ENCODE assay signal across 1 cellular context in the genomic region with DNA sequence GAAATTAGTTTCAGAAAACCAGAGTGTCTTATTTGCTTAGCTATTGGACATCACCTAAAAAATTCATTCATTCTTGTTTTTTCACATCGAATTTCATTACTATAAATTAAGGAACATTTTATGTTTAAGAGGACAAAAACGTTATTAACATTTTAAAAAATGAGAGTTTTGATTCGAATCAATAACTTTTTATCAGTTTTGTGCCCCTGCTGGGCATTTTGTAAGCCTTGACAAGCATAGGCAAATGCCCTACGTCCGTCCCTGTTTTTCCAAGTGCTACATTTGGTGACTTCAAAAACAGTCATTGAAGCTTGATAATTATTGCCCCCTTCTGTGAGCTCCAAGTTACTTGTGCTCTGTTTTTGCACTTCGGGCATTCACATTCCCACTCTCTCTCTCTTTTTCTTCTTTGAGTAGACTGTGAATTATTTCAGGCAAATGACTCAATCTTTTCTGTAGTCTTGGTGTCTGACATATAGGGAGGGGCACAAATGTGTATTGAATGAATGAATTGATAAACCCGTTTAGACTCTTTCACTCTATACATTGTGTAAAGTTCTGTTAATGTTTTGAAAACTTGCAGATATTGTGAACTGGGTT.
TF ChIP-seq lines count a peak whose summit lies in the region.

No MANE protein-coding gene starts in this region.

TF ChIP-seq in GM23338, 12 proteins besides CTCF, POLR2A, EP300 and RAD21 (continued from another document):
- TF ChIP-seq, protein P1, sequence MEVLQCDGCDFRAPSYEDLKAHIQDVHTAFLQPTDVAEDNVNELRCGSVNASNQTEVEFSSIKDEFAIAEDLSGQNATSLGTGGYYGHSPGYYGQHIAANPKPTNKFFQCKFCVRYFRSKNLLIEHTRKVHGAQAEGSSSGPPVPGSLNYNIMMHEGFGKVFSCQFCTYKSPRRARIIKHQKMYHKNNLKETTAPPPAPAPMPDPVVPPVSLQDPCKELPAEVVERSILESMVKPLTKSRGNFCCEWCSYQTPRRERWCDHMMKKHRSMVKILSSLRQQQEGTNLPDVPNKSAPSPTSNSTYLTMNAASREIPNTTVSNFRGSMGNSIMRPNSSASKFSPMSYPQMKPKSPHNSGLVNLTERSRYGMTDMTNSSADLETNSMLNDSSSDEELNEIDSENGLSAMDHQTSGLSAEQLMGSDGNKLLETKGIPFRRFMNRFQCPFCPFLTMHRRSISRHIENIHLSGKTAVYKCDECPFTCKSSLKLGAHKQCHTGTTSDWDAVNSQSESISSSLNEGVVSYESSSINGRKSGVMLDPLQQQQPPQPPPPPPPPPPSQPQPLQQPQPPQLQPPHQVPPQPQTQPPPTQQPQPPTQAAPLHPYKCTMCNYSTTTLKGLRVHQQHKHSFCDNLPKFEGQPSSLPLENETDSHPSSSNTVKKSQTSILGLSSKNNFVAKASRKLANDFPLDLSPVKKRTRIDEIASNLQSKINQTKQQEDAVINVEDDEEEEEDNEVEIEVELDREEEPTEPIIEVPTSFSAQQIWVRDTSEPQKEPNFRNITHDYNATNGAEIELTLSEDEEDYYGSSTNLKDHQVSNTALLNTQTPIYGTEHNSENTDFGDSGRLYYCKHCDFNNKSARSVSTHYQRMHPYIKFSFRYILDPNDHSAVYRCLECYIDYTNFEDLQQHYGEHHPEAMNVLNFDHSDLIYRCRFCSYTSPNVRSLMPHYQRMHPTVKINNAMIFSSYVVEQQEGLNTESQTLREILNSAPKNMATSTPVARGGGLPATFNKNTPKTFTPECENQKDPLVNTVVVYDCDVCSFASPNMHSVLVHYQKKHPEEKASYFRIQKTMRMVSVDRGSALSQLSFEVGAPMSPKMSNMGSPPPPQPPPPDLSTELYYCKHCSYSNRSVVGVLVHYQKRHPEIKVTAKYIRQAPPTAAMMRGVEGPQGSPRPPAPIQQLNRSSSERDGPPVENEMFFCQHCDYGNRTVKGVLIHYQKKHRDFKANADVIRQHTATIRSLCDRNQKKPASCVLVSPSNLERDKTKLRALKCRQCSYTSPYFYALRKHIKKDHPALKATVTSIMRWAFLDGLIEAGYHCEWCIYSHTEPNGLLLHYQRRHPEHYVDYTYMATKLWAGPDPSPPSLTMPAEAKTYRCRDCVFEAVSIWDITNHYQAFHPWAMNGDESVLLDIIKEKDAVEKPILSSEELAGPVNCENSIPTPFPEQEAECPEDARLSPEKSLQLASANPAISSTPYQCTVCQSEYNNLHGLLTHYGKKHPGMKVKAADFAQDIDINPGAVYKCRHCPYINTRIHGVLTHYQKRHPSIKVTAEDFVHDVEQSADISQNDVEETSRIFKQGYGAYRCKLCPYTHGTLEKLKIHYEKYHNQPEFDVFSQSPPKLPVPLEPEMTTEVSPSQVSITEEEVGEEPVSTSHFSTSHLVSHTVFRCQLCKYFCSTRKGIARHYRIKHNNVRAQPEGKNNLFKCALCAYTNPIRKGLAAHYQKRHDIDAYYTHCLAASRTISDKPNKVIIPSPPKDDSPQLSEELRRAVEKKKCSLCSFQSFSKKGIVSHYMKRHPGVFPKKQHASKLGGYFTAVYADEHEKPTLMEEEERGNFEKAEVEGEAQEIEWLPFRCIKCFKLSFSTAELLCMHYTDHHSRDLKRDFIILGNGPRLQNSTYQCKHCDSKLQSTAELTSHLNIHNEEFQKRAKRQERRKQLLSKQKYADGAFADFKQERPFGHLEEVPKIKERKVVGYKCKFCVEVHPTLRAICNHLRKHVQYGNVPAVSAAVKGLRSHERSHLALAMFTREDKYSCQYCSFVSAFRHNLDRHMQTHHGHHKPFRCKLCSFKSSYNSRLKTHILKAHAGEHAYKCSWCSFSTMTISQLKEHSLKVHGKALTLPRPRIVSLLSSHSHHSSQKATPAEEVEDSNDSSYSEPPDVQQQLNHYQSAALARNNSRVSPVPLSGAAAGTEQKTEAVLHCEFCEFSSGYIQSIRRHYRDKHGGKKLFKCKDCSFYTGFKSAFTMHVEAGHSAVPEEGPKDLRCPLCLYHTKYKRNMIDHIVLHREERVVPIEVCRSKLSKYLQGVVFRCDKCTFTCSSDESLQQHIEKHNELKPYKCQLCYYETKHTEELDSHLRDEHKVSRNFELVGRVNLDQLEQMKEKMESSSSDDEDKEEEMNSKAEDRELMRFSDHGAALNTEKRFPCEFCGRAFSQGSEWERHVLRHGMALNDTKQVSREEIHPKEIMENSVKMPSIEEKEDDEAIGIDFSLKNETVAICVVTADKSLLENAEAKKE (CRISPR knock-in tag; IDR thresholded peaks at IDR 0.05) = no peak
- TF ChIP-seq, protein P2, sequence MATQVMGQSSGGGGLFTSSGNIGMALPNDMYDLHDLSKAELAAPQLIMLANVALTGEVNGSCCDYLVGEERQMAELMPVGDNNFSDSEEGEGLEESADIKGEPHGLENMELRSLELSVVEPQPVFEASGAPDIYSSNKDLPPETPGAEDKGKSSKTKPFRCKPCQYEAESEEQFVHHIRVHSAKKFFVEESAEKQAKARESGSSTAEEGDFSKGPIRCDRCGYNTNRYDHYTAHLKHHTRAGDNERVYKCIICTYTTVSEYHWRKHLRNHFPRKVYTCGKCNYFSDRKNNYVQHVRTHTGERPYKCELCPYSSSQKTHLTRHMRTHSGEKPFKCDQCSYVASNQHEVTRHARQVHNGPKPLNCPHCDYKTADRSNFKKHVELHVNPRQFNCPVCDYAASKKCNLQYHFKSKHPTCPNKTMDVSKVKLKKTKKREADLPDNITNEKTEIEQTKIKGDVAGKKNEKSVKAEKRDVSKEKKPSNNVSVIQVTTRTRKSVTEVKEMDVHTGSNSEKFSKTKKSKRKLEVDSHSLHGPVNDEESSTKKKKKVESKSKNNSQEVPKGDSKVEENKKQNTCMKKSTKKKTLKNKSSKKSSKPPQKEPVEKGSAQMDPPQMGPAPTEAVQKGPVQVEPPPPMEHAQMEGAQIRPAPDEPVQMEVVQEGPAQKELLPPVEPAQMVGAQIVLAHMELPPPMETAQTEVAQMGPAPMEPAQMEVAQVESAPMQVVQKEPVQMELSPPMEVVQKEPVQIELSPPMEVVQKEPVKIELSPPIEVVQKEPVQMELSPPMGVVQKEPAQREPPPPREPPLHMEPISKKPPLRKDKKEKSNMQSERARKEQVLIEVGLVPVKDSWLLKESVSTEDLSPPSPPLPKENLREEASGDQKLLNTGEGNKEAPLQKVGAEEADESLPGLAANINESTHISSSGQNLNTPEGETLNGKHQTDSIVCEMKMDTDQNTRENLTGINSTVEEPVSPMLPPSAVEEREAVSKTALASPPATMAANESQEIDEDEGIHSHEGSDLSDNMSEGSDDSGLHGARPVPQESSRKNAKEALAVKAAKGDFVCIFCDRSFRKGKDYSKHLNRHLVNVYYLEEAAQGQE (IDR thresholded peaks at IDR 0.05; ENCODE audit: unreplicated experiment) = no peak
- no peak for TF ChIP-seq ZNF331 (CRISPR knock-in tag; IDR thresholded peaks at IDR 0.05; ENCODE audit: low read depth)
- no peak for TF ChIP-seq NANOG (IDR thresholded peaks at IDR 0.05; ENCODE audit: borderline replicate concordance)
- TF ChIP-seq CREB1 (CRISPR knock-in tag; IDR thresholded peaks at IDR 0.05; ENCODE audit: low read depth) = no peak
- TF ChIP-seq, protein P3, sequence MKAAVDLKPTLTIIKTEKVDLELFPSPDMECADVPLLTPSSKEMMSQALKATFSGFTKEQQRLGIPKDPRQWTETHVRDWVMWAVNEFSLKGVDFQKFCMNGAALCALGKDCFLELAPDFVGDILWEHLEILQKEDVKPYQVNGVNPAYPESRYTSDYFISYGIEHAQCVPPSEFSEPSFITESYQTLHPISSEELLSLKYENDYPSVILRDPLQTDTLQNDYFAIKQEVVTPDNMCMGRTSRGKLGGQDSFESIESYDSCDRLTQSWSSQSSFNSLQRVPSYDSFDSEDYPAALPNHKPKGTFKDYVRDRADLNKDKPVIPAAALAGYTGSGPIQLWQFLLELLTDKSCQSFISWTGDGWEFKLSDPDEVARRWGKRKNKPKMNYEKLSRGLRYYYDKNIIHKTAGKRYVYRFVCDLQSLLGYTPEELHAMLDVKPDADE (IDR thresholded peaks at IDR 0.05) = no peak
- TF ChIP-seq EZH2phosphoT487 (IDR thresholded peaks at IDR 0.05; ENCODE audit: unreplicated experiment) = no peak
- no peak for TF ChIP-seq ZNF114 (CRISPR knock-in tag; IDR thresholded peaks at IDR 0.05)
- TF ChIP-seq STAT1 (IDR thresholded peaks at IDR 0.05; ENCODE audit: unreplicated experiment) = no peak
- no peak for TF ChIP-seq JUNB (IDR thresholded peaks at IDR 0.05; ENCODE audit: unreplicated experiment)
